Comparison of ENCODE assay signal across 20 cellular contexts in the genomic region with DNA sequence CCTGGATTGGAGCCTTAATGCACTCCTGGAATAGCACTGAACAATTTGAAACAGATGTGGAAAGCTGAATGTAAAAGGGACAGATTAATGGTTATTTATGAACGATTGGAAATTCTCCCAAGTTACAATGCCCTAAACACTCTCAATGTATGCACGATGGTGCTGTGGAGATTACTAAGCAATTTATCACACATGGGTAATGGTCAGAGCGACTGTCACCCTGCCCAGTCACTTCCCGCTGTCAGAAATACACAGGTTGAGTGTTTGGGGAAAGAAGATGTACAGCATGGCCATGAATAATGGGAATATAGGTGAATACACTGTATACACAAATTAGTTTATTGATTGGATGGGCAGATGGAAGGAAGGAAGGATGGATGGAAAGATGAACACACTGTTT.
DNase-seq lines count a peak whose midpoint lies in the region; ATAC-seq, FAIRE-seq and TF ChIP-seq lines count a peak whose summit lies in the region.
"Had no signal": no experiment of that assay in that cellular context is flagged by ENCODE, and none has a peak within 500 bp of the region (broad histone marks: within the 10 kb centered on the region; RNA-seq: fewer than 3 reads in every experiment).

No MANE protein-coding gene starts in this region.

- H3K4me3 Mint-ChIP-seq in natural killer cell treated with Interleukin-12 subunit alpha and Interleukin-12 subunit beta and Interleukin-15 and Interleukin-18, amount 100 ng/mL, for 72 hours: peak overlapping the region; percentile 35
- H3K4me3 Mint-ChIP-seq in natural killer cell (no peak overlapping the region), naive B cell (no peak overlapping the region)
- H3K4me3 Mint-ChIP-seq: CD8-positive, alpha-beta T cell; GM23338 had no signal

- no peaks in the 10 kb centered on the region for H3K36me3 Mint-ChIP-seq in natural killer cell treated with Interleukin-12 subunit alpha and Interleukin-12 subunit beta and Interleukin-15 and Interleukin-18, amount 100 ng/mL, for 72 hours
- H3K36me3 Mint-ChIP-seq in natural killer cell (no peaks in the 10 kb centered on the region), naive B cell (peaks cover 46 to 56% of the 10 kb centered on the region in 2 donors)

- intact Hi-C loops in natural killer cell (cut with micrococcal nuclease): no loop called here

- no peaks in the 10 kb centered on the region for H3K27me3 Mint-ChIP-seq in natural killer cell treated with Interleukin-12 subunit alpha and Interleukin-12 subunit beta and Interleukin-15 and Interleukin-18, amount 100 ng/mL, for 72 hours
- no peaks in the 10 kb centered on the region for H3K27me3 Mint-ChIP-seq in natural killer cell (ENCODE audit: low read depth in 2 of 2)
- H3K27me3 Mint-ChIP-seq in naive B cell: no peaks in the 10 kb centered on the region

- no peaks in the 10 kb centered on the region for H3K9me3 Mint-ChIP-seq in natural killer cell treated with Interleukin-12 subunit alpha and Interleukin-12 subunit beta and Interleukin-15 and Interleukin-18, amount 100 ng/mL, for 72 hours
- H3K9me3 Mint-ChIP-seq in natural killer cell: no peaks in the 10 kb centered on the region
- H3K9me3 Mint-ChIP-seq in naive B cell: peaks cover 0 to 16% (median 4%) of the 10 kb centered on the region in 7 donors
- H3K9me3 Mint-ChIP-seq: CD8-positive, alpha-beta T cell; GM23338 had no signal

- H3K27ac Mint-ChIP-seq in natural killer cell treated with Interleukin-12 subunit alpha and Interleukin-12 subunit beta and Interleukin-15 and Interleukin-18, amount 100 ng/mL, for 72 hours: peak overlapping the region in 1 of 2 donors; percentile 9
- no peak overlapping the region for H3K27ac Mint-ChIP-seq in natural killer cell
- H3K27ac Mint-ChIP-seq in naive B cell: peak overlapping the region in 5 of 6 donors; percentile 5 to 60 (median 16)
- H3K27ac Mint-ChIP-seq: CD8-positive, alpha-beta T cell; GM23338 had no signal

- FAIRE-seq in GM12891 (lab: Jason Lieb, UNC): no peak
- FAIRE-seq: A549, GM12878, GM19239 had no signal

- TF ChIP-seq CTCF in natural killer cell (IDR thresholded peaks at IDR 0.05): no peak

- H3K4me1 Mint-ChIP-seq in natural killer cell treated with Interleukin-12 subunit alpha and Interleukin-12 subunit beta and Interleukin-15 and Interleukin-18, amount 100 ng/mL, for 72 hours (ENCODE audit: low read depth in 2 of 2): peaks cover 11 to 35% of the 10 kb centered on the region in 2 donors
- H3K4me1 Mint-ChIP-seq in natural killer cell (peaks cover 34 to 56% of the 10 kb centered on the region in 2 donors), naive B cell (peaks cover 8 to 27% (median 23%) of the 10 kb centered on the region in 3 donors)
- H3K4me1 Mint-ChIP-seq: GM23338 had no signal

- ATAC-seq in natural killer cell treated with Interleukin-12 subunit alpha and Interleukin-12 subunit beta and Interleukin-15 and Interleukin-18, amount 100 ng/mL, for 72 hours: peak in 1 of 2 donors; percentile 56
- ATAC-seq in natural killer cell (no peak), naive B cell (ENCODE audit: low read depth in 2 of 2) (no peak), HG02938 (IDR thresholded peaks at IDR 0.05; ENCODE audit: unreplicated experiment) (no peak)
- ATAC-seq: A549; CD8-positive, alpha-beta T cell; GM23338 had no signal

- no peak for DNase-seq in natural killer cell treated with Interleukin-12 subunit alpha and Interleukin-12 subunit beta and Interleukin-15 and Interleukin-18, amount 100 ng/mL, for 72 hours (ENCODE audit: low spot score)
- DNase-seq in natural killer cell (no peak), NCI-H69 (lab: John Stamatoyannopoulos, UW) (peak; percentile 45), naive B cell (no peak), OCI-M1 (lab: John Stamatoyannopoulos, UW) (no peak), GM12891 (ENCODE audit: insufficient read length, low spot score) (no peak)
- DNase-seq: Calu3; CD8-positive, alpha-beta T cell; EL; HCEC 1CT; NCI-H1417; NCI-H1930; NCI-H345; NCI-H526; Peyer's patch had no signal

- TF ChIP-seq POLR2A in GM12891 (IDR thresholded peaks at IDR 0.05; ENCODE audit: low read depth, low read length): no peak

TF ChIP-seq in GM12891, 5 proteins besides CTCF, POLR2A, EP300 and RAD21:
- no peak for TF ChIP-seq POU2F2 (IDR thresholded peaks at IDR 0.05; ENCODE audit: low read depth, low read length)
- no peak for TF ChIP-seq POLR2AphosphoS5 (IDR thresholded peaks at IDR 0.05; ENCODE audit: low read depth, low read length)
- no peak for TF ChIP-seq PAX5 (IDR thresholded peaks at IDR 0.05; ENCODE audit: insufficient read depth, low read length, severe bottlenecking)
- TF ChIP-seq TAF1 (IDR thresholded peaks at IDR 0.05; ENCODE audit: low read depth, low read length): no peak
- no peak for TF ChIP-seq SPI1 (IDR thresholded peaks at IDR 0.05; ENCODE audit: low read depth, low read length)

Comparison
In these comparisons a context has a peak if more than half of its experiments do, and no peak if none do; other contexts are left out.
1. H3K27ac Mint-ChIP-seq: peak in naive B cell (5 of 6); none in natural killer cell (0 of 2).